In the genomic region with DNA sequence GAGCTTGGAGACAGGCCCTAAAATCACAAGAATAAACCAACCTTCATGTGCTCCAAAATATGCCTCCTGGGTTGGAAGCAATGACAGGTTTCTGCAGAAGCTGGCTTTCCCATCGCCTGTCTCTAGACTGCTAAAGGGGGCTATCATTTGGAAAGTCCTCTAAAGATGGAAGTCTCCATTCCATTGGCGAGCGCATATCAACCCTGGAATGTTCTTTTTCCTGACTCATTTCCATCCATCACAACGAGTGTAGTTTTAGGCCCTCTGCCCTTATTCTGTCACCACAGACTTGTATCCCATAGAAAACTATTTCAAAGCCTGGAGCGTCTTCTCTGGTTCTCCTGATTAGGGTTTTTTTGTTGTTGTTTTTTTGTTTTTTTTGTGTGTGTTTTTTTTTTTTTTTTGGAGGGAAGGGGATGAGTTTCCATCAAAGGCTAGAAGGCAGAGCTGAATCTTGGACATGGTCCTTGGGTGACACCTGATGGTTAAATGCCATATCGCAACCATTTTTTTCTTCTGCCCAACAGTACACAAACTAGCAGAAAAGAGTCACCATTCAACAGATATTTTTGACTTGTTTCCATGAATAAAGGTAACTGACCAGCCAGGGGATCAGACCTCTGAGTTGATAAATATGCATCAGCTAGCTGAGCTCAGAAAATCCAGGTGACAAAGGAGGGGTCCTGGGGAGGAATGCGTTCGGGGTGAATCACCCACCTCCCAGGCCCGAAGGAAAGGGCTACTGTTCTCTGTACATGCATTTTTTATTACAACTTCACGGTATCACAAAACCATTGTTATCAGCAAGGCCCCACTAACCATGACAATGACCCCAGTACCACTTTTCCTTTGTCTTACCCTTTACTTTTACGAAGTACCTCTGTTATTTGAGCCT, we compare ENCODE assay signal across 8 cellular contexts. TPM values are rescaled to one million over a fixed set of nuclear protein-coding genes. Genes with fewer than 3 reads are reported as not detected.
DNase-seq lines count a peak whose midpoint lies in the region; ATAC-seq and TF ChIP-seq lines count a peak whose summit lies in the region.

No MANE protein-coding gene starts in this region.

- no peaks in the 10 kb centered on the region for H3K36me3 Mint-ChIP-seq in activated T-helper 17 cell treated with anti-CD3 and anti-CD28 coated beads, Interleukin-2, amount 50 U/mL, for 72 hours (ENCODE audit: low read depth)

- peaks cover 3% of the 10 kb centered on the region for H3K27me3 Mint-ChIP-seq in activated T-helper 17 cell treated with anti-CD3 and anti-CD28 coated beads, Interleukin-2, amount 50 U/mL, for 72 hours

- no peak overlapping the region for H3K27ac Mint-ChIP-seq in activated T-helper 17 cell treated with anti-CD3 and anti-CD28 coated beads, Interleukin-2, amount 50 U/mL, for 72 hours

- H3K4me1 ChIP-seq in A673 (ENCODE audit: insufficient read depth, low read length, poor library complexity, severe bottlenecking): no peaks in the 10 kb centered on the region
- no peaks in the 10 kb centered on the region for H3K4me1 ChIP-seq in adrenal gland (replicated peaks in 1 of 2)

- BruUV-seq in A673 (replicated peaks; lab: Mats Ljungman, UMichigan): no TSS peak

- H3K4me1 Mint-ChIP-seq in activated T-helper 17 cell treated with anti-CD3 and anti-CD28 coated beads, Interleukin-2, amount 50 U/mL, for 72 hours: no peaks in the 10 kb centered on the region

- CTCF ChIA-PET in A673 (lab: Charles Lee): interaction anchor here (0.6 to 0.7 kb wide), 3 partner anchors 51 to 1198 kb away, joined by 3 to 4 read pairs (median 3); no protein-coding TSS in a partner anchor

- POLR2A ChIA-PET in A673 (lab: Charles Lee; ENCODE audit: low non-redundant PET): no interaction called here

- TF ChIP-seq POLR2A in adrenal gland (IDR thresholded peaks at IDR 0.05): no peak

- no peaks in the 10 kb centered on the region for H3K9me3 Mint-ChIP-seq in activated T-helper 17 cell treated with anti-CD3 and anti-CD28 coated beads, Interleukin-2, amount 50 U/mL, for 72 hours

- 47 to 54% (median 51%) methylated on average over 11 of the region's 11 CpGs for WGBS in adrenal gland, 4 donors

- intact Hi-C loops in A673 (cut with micrococcal nuclease; ENCODE audit: unreplicated experiment): loop anchor here (1.0 to 2.0 kb wide), 2 partner anchors 62 to 227 kb away; no protein-coding TSS in a partner anchor
- intact Hi-C loops in adrenal gland (cut with DNase I): loop anchor here (2.0 to 10.0 kb wide), 4 partner anchors 59 to 232 kb away; no protein-coding TSS in a partner anchor

- H3K4me3 Mint-ChIP-seq in activated T-helper 17 cell treated with anti-CD3 and anti-CD28 coated beads, Interleukin-2, amount 50 U/mL, for 72 hours: no peak overlapping the region

- no peaks in the 10 kb centered on the region for H3K36me3 ChIP-seq in A673 (ENCODE audit: insufficient read depth, low read length, poor library complexity, severe bottlenecking)
- H3K36me3 ChIP-seq in adrenal gland (replicated peaks in 1 of 2): no peaks in the 10 kb centered on the region

- H3K4me3 ChIP-seq in A673 (ENCODE audit: low read depth, low read length, poor library complexity, severe bottlenecking): no peak overlapping the region
- no peak overlapping the region for H3K4me3 ChIP-seq in adrenal gland

- no peak overlapping the region for H3K27ac ChIP-seq in A673 (ENCODE audit: low read depth, low read length, poor library complexity, severe bottlenecking)
- H3K27ac ChIP-seq in adrenal gland: no peak overlapping the region

- H3K9me3 ChIP-seq in A673 (ENCODE audit: low read depth, low read length, poor library complexity, severe bottlenecking) (no peaks in the 10 kb centered on the region), adrenal gland (replicated peaks in 1 of 3) (no peaks in the 10 kb centered on the region)

- H3K27me3 ChIP-seq in A673 (replicated peaks; ENCODE audit: insufficient read depth, low read depth, low read length, poor library complexity) (peaks cover 50% of the 10 kb centered on the region), adrenal gland (no peaks in the 10 kb centered on the region)

- no peak for ATAC-seq in activated T-helper 17 cell treated with anti-CD3 and anti-CD28 coated beads, Interleukin-2, amount 50 U/mL, for 72 hours (replicated peaks)

- DNase-seq in A673 (ENCODE audit: low spot score): peak; percentile 37
- peak; percentile 77 for DNase-seq in GM03348 (ENCODE audit: low spot score)
- peak; percentile 62 for DNase-seq in NCI-H146 treated with DMSO at 0.1 percent for 48 hours (lab: John Stamatoyannopoulos, UW; ENCODE audit: unreplicated experiment)
- DNase-seq in adrenal gland: peak in 5 of 7 donors; percentile 14 to 62 (median 39)
- peak; percentile 66 for DNase-seq in hepatic stellate cell (ENCODE audit: low spot score)
- DNase-seq in stimulated activated CD8-positive, alpha-beta memory T cell treated with anti-CD3 and anti-CD28 coated beads, Interleukin-4, amount 100 ng/mL, for 48 hours: peak; percentile 33
- DNase-seq in stimulated activated CD4-positive, alpha-beta T cell treated with anti-CD3 and anti-CD28 coated beads, Interleukin-4, amount 100 ng/mL, for 1 hour: no peak

- peak; percentile 70 for TF ChIP-seq CTCF in A673 (conservative IDR thresholded peaks at IDR 0.05; ENCODE audit: low read depth, low read length)
- peak; percentile 31 to 89 (median 64) for TF ChIP-seq CTCF in adrenal gland (IDR thresholded peaks at IDR 0.05)

RNA-seq across cellular contexts. Expression of gene KCNA5, which starts 40.5 kb away (rescaled TPM):
- total RNA-seq in A673 (2021) (not detected in 2 replicates), adrenal gland (under 1 TPM in 4 of 8 donors, not detected in 4; 0.07 to 0.23 (median 0.13) TPM)
- under 1 TPM; 0.32 to 0.98 (median 0.37) TPM for polyA plus RNA-seq in adrenal gland
- not detected for total RNA-seq in activated T-helper 17 cell treated with anti-CD3 and anti-CD28 coated beads, Interleukin-2, amount 50 U/mL, for 72 hours
